In the genomic region with DNA sequence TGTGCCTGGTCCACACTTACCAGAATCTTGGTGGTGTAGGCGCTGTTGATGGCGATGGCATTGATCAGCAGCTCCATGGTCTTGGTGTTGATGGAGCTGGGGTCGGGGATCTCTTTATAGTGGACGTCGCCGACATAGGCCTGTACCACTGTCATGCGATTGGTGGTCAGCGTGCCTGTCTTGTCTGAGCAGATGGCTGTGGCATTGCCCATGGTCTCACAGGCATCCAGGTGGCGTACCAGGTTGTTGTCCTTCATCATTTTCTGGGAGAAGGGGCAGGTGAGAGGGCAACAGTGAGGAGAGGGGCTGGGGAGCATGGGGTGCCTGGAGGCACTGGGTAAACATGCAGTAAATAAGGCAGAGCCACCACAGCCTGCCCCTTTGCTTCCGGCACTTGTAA, we compare ENCODE assay signal across 1 cellular context.
TF ChIP-seq lines count a peak whose summit lies in the region.

No MANE protein-coding gene starts in this region.

TF ChIP-seq in H1, 55 proteins besides CTCF, POLR2A, EP300 and RAD21:
- TF ChIP-seq EZH2 (IDR thresholded peaks at IDR 0.05; ENCODE audit: low read depth, low read length, severe bottlenecking) (no peak), GABPA (IDR thresholded peaks at IDR 0.05; ENCODE audit: borderline replicate concordance, insufficient read depth, low read length) (no peak), CBX8 (IDR thresholded peaks at IDR 0.05; ENCODE audit: borderline replicate concordance, low read depth, low read length) (no peak), SIN3A (conservative IDR thresholded peaks at IDR 0.05 in 1 of 2, IDR thresholded peaks at IDR 0.05 in 1 of 2; ENCODE audit: low read depth in 1 of 2, low read length in 2 of 2) (no peak), BCL11A (IDR thresholded peaks at IDR 0.05; ENCODE audit: low read depth in 2 of 2, low read length in 2 of 2) (no peak), CREB1 (IDR thresholded peaks at IDR 0.05) (no peak), SP4 (IDR thresholded peaks at IDR 0.05; ENCODE audit: low read length) (no peak), POLR2AphosphoS5 (IDR thresholded peaks at IDR 0.05; ENCODE audit: low read depth, low read length) (no peak), SIRT6 (IDR thresholded peaks at IDR 0.05; ENCODE audit: low read length) (no peak), POU5F1 (IDR thresholded peaks at IDR 0.05; ENCODE audit: low read depth, low read length) (no peak)
- TF ChIP-seq, protein P1, sequence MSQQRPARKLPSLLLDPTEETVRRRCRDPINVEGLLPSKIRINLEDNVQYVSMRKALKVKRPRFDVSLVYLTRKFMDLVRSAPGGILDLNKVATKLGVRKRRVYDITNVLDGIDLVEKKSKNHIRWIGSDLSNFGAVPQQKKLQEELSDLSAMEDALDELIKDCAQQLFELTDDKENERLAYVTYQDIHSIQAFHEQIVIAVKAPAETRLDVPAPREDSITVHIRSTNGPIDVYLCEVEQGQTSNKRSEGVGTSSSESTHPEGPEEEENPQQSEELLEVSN (IDR thresholded peaks at IDR 0.05), result no peak
